In genomic region chr20:36469973-36470372, GRCh38 we compare ENCODE assay signal across 14 cellular contexts.
DNase-seq lines count a peak whose midpoint lies in the region; ATAC-seq and TF ChIP-seq lines count a peak whose summit lies in the region.
"Had no signal": no experiment of that assay in that cellular context is flagged by ENCODE, and none has a peak within 500 bp of the region (broad histone marks: within the 10 kb centered on the region; RNA-seq: fewer than 3 reads in every experiment).

No MANE protein-coding gene starts in this region.

- H3K27me3 ChIP-seq in muscle layer of duodenum (ENCODE audit: low read depth, low read length) (no peaks in the 10 kb centered on the region), tibial nerve (no peaks in the 10 kb centered on the region)

- no peak for ATAC-seq in HG03442 (IDR thresholded peaks at IDR 0.05; ENCODE audit: unreplicated experiment)
- ATAC-seq: K562, Right ventricle myocardium inferior had no signal

- TF ChIP-seq POLR2A in tibial nerve (IDR thresholded peaks at IDR 0.05): no peak

- H3K36me3 Mint-ChIP-seq in IgD-negative memory B cell (peaks cover 6% of the 10 kb centered on the region), brain (peaks cover 18% of the 10 kb centered on the region)
- peaks cover 7% of the 10 kb centered on the region for H3K36me3 Mint-ChIP-seq in activated CD4-positive, alpha-beta memory T cell treated with anti-CD3 and anti-CD28 coated beads, Interleukin-2, amount 10 ng/mL, durations not matched to agents 7 days and 5 days (ENCODE audit: low read depth)

- no peak for DNase-seq in tibial nerve (ENCODE audit: low spot score in 2 of 2)
- no peak for DNase-seq in activated CD4-positive, alpha-beta memory T cell treated with anti-CD3 and anti-CD28 coated beads, Interleukin-2, amount 10 ng/mL, durations not matched to agents 7 days and 5 days
- no peak for DNase-seq in NCI-H446 treated with DMSO at 0.1 percent for 48 hours (lab: John Stamatoyannopoulos, UW)
- DNase-seq: activated CD4-positive, alpha-beta T cell treated with anti-CD3 and anti-CD28 coated beads, Interleukin-2, amount 50 U/mL, for 48 hours; anterior cingulate cortex; NCI-H774; T-helper 9 cell had no signal

- H3K27ac ChIP-seq in muscle layer of duodenum (ENCODE audit: low read length): peak overlapping the region; percentile 25
- peak overlapping the region; percentile 30 to 90 (median 71) for H3K27ac ChIP-seq in tibial nerve

- no peaks in the 10 kb centered on the region for H3K9me3 ChIP-seq in muscle layer of duodenum (ENCODE audit: control insufficient read depth in 1 of 2, low read length in 2 of 2)
- no peaks in the 10 kb centered on the region for H3K9me3 ChIP-seq in tibial nerve

- TF ChIP-seq EP300 in tibial nerve (IDR thresholded peaks at IDR 0.05): no peak

- CTCF ChIA-PET in activated CD4-positive, alpha-beta memory T cell treated with anti-CD3 and anti-CD28 coated beads, Interleukin-2, amount 10 ng/mL, durations not matched to agents 7 days and 5 days (lab: Charles Lee): interaction anchor here (0.7 to 1.2 kb wide), 2 partner anchors 8 to 285 kb away, joined by 3 to 4 read pairs; no protein-coding TSS in a partner anchor

- WGBS in tibial nerve, 2 donors: 41 to 44% methylated on average over 2 of the region's 2 CpGs

- POLR2A ChIA-PET in activated CD4-positive, alpha-beta memory T cell treated with anti-CD3 and anti-CD28 coated beads, Interleukin-2, amount 10 ng/mL, durations not matched to agents 7 days and 5 days (lab: Charles Lee): interaction anchor here (0.7 kb wide), 1 partner anchor 8 kb away, joined by 3 read pairs; no protein-coding TSS in a partner anchor

- peaks cover 61 to 66% (median 63%) of the 10 kb centered on the region in 3 donors for H3K4me1 Mint-ChIP-seq in IgD-negative memory B cell
- H3K4me1 Mint-ChIP-seq in brain: peaks cover 100% of the 10 kb centered on the region
- peaks cover 86% of the 10 kb centered on the region for H3K4me1 Mint-ChIP-seq in activated CD4-positive, alpha-beta memory T cell treated with anti-CD3 and anti-CD28 coated beads, Interleukin-2, amount 10 ng/mL, durations not matched to agents 7 days and 5 days

- no peak for TF ChIP-seq CTCF in brain (conservative IDR thresholded peaks at IDR 0.05)
- no peak for TF ChIP-seq CTCF in tibial nerve (IDR thresholded peaks at IDR 0.05)

- peaks cover 42 to 99% of the 10 kb centered on the region in 2 donors for H3K4me1 ChIP-seq in muscle layer of duodenum (ENCODE audit: control insufficient read depth in 1 of 2, insufficient read depth in 2 of 2, low read length in 2 of 2)
- peaks cover 0 to 100% (median 84%) of the 10 kb centered on the region in 4 donors for H3K4me1 ChIP-seq in tibial nerve

- peak overlapping the region; percentile 93 to 98 (median 94) for H3K27ac Mint-ChIP-seq in IgD-negative memory B cell
- H3K27ac Mint-ChIP-seq in brain: peak overlapping the region in 4 of 5 experiments; percentile 52 to 98 (median 74)
- H3K27ac Mint-ChIP-seq in activated CD4-positive, alpha-beta memory T cell treated with anti-CD3 and anti-CD28 coated beads, Interleukin-2, amount 10 ng/mL, durations not matched to agents 7 days and 5 days: no peak overlapping the region
- H3K27ac Mint-ChIP-seq: activated T-helper 2 cell treated with anti-CD3 and anti-CD28 coated beads, Interferon-gamma antibody, Interleukin-2, Interleukin-4, amounts not matched to agents 10 μg/mL and 5 μg/mL and 100 μg/mL, durations not matched to agents 14 hours and 24 hours and 36 hours had no signal

- H3K4me3 Mint-ChIP-seq in IgD-negative memory B cell (peak overlapping the region; percentile 47 to 86 (median 82)), brain (peak overlapping the region in 4 of 5 experiments; percentile 6 to 39 (median 24))
- no peak overlapping the region for H3K4me3 Mint-ChIP-seq in activated CD4-positive, alpha-beta memory T cell treated with anti-CD3 and anti-CD28 coated beads, Interleukin-2, amount 10 ng/mL, durations not matched to agents 7 days and 5 days

- H3K36me3 ChIP-seq in muscle layer of duodenum (ENCODE audit: control insufficient read depth in 1 of 2, insufficient read depth in 2 of 2, low read length in 2 of 2) (no peaks in the 10 kb centered on the region), tibial nerve (no peaks in the 10 kb centered on the region)

- no peaks in the 10 kb centered on the region for H3K27me3 Mint-ChIP-seq in IgD-negative memory B cell
- peaks cover 3% of the 10 kb centered on the region for H3K27me3 Mint-ChIP-seq in brain
- H3K27me3 Mint-ChIP-seq in activated CD4-positive, alpha-beta memory T cell treated with anti-CD3 and anti-CD28 coated beads, Interleukin-2, amount 10 ng/mL, durations not matched to agents 7 days and 5 days: no peaks in the 10 kb centered on the region

- H3K4me3 ChIP-seq in muscle layer of duodenum (ENCODE audit: low read depth in 1 of 2, low read length in 2 of 2) (no peak overlapping the region), tibial nerve (no peak overlapping the region)
- H3K4me3 ChIP-seq: K562 had no signal

- H3K9me3 Mint-ChIP-seq in IgD-negative memory B cell: no peaks in the 10 kb centered on the region
- no peaks in the 10 kb centered on the region for H3K9me3 Mint-ChIP-seq in brain
- H3K9me3 Mint-ChIP-seq in activated CD4-positive, alpha-beta memory T cell treated with anti-CD3 and anti-CD28 coated beads, Interleukin-2, amount 10 ng/mL, durations not matched to agents 7 days and 5 days: no peaks in the 10 kb centered on the region
- H3K9me3 Mint-ChIP-seq: activated T-helper 2 cell treated with anti-CD3 and anti-CD28 coated beads, Interferon-gamma antibody, Interleukin-2, Interleukin-4, amounts not matched to agents 10 μg/mL and 5 μg/mL and 100 μg/mL, durations not matched to agents 14 hours and 24 hours and 36 hours had no signal
